1 cellular context compared by ENCODE assay signal in genomic region chr20:63287697-63288580, GRCh38.
A peak's percentile ranks its signal among the peaks of the same experiment; 100 is the strongest.
TF ChIP-seq lines count a peak whose summit lies in the region.

No MANE protein-coding gene starts in this region.

TF ChIP-seq in HepG2, 621 proteins besides CTCF, POLR2A, EP300 and RAD21 (continues in another document):
- TF ChIP-seq ZNF276 (CRISPR knock-in tag; IDR thresholded peaks at IDR 0.05; ENCODE audit: low read depth) (no peak), MZF1 (CRISPR knock-in tag; IDR thresholded peaks at IDR 0.05; ENCODE audit: borderline replicate concordance) (no peak), RARG (CRISPR knock-in tag; IDR thresholded peaks at IDR 0.05; ENCODE audit: low read depth) (no peak), ISL2 (CRISPR knock-in tag; IDR thresholded peaks at IDR 0.05) (no peak), HNRNPH1 (optimal IDR thresholded peaks at IDR 0.05; ENCODE audit: low read depth, low read length) (no peak), FLYWCH1 (CRISPR knock-in tag; IDR thresholded peaks at IDR 0.05) (no peak), CBX5 (CRISPR knock-in tag; IDR thresholded peaks at IDR 0.05; ENCODE audit: borderline replicate concordance) (no peak), ZNF430 (CRISPR knock-in tag; IDR thresholded peaks at IDR 0.05) (no peak), MED13 (CRISPR knock-in tag; IDR thresholded peaks at IDR 0.05) (no peak), ARID5B (CRISPR knock-in tag; IDR thresholded peaks at IDR 0.05) (no peak), ZNF431 (CRISPR knock-in tag; IDR thresholded peaks at IDR 0.05; ENCODE audit: borderline replicate concordance, low read depth) (no peak), ZNF33B (CRISPR knock-in tag; IDR thresholded peaks at IDR 0.05) (no peak), ZFP36L1 (CRISPR knock-in tag; IDR thresholded peaks at IDR 0.05) (no peak), MAFK (conservative IDR thresholded peaks at IDR 0.05 in 1 of 2, IDR thresholded peaks at IDR 0.05 in 1 of 2; ENCODE audit: low read length in 2 of 2) (no peak), ZC3H13 (CRISPR knock-in tag; IDR thresholded peaks at IDR 0.05) (peak; percentile 68; the same call in 1 of the 2 replicates), ATAD3A (CRISPR knock-in tag; IDR thresholded peaks at IDR 0.05) (no peak), SAFB2 (CRISPR knock-in tag; IDR thresholded peaks at IDR 0.05; ENCODE audit: borderline replicate concordance, low read depth) (0 out of 2 replicates have a peak, but pooled peaks have one; percentile 66), POLR2AphosphoS2 (IDR thresholded peaks at IDR 0.05; ENCODE audit: low read depth, low read length) (0 out of 2 replicates have a peak, but pooled peaks have one; percentile 24), ZMAT5 (CRISPR knock-in tag; IDR thresholded peaks at IDR 0.05; ENCODE audit: borderline replicate concordance, low read depth) (no peak), BORCS8-MEF2B (CRISPR knock-in tag; IDR thresholded peaks at IDR 0.05) (no peak), AGO2 (optimal IDR thresholded peaks at IDR 0.05; ENCODE audit: low read depth, low read length) (peak; percentile 82), RBM22 (optimal IDR thresholded peaks at IDR 0.05; ENCODE audit: low read length) (peak; percentile 27), ZNF143 (CRISPR knock-in tag; IDR thresholded peaks at IDR 0.05) (no peak), ZNF782 (CRISPR knock-in tag; IDR thresholded peaks at IDR 0.05; ENCODE audit: borderline replicate concordance) (no peak), ETV6 (CRISPR knock-in tag; conservative IDR thresholded peaks at IDR 0.05) (no peak), ZNF574 (CRISPR knock-in tag; IDR thresholded peaks at IDR 0.05) (no peak), AHR (CRISPR knock-in tag; IDR thresholded peaks at IDR 0.05) (no peak), MIER3 (CRISPR knock-in tag; IDR thresholded peaks at IDR 0.05; ENCODE audit: borderline replicate concordance) (no peak), TBP (CRISPR knock-in tag; IDR thresholded peaks at IDR 0.05) (no peak), ZNF547 (CRISPR knock-in tag; IDR thresholded peaks at IDR 0.05) (no peak), KMT2A (CRISPR knock-in tag; IDR thresholded peaks at IDR 0.05) (no peak), ZSCAN29 (CRISPR knock-in tag; conservative IDR thresholded peaks at IDR 0.05) (no peak), ZNF235 (CRISPR knock-in tag; IDR thresholded peaks at IDR 0.05; ENCODE audit: borderline replicate concordance) (no peak), GZF1 (CRISPR knock-in tag; IDR thresholded peaks at IDR 0.05) (no peak), PTBP1 (IDR thresholded peaks at IDR 0.05; ENCODE audit: low read depth, low read length, poor library complexity, severe bottlenecking) (no peak), ZNF484 (CRISPR knock-in tag; IDR thresholded peaks at IDR 0.05; ENCODE audit: borderline replicate concordance, low read depth) (no peak)
- TF ChIP-seq, protein P1, sequence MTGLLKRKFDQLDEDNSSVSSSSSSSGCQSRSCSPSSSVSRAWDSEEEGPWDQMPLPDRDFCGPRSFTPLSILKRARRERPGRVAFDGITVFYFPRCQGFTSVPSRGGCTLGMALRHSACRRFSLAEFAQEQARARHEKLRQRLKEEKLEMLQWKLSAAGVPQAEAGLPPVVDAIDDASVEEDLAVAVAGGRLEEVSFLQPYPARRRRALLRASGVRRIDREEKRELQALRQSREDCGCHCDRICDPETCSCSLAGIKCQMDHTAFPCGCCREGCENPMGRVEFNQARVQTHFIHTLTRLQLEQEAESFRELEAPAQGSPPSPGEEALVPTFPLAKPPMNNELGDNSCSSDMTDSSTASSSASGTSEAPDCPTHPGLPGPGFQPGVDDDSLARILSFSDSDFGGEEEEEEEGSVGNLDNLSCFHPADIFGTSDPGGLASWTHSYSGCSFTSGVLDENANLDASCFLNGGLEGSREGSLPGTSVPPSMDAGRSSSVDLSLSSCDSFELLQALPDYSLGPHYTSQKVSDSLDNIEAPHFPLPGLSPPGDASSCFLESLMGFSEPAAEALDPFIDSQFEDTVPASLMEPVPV (CRISPR knock-in tag; IDR thresholded peaks at IDR 0.05), result no peak
- TF ChIP-seq, protein P2, sequence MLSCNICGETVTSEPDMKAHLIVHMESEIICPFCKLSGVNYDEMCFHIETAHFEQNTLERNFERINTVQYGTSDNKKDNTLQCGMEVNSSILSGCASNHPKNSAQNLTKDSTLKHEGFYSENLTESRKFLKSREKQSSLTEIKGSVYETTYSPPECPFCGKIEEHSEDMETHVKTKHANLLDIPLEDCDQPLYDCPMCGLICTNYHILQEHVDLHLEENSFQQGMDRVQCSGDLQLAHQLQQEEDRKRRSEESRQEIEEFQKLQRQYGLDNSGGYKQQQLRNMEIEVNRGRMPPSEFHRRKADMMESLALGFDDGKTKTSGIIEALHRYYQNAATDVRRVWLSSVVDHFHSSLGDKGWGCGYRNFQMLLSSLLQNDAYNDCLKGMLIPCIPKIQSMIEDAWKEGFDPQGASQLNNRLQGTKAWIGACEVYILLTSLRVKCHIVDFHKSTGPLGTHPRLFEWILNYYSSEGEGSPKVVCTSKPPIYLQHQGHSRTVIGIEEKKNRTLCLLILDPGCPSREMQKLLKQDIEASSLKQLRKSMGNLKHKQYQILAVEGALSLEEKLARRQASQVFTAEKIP (CRISPR knock-in tag; IDR thresholded peaks at IDR 0.05; ENCODE audit: borderline replicate concordance), result no peak
- TF ChIP-seq, protein P3, sequence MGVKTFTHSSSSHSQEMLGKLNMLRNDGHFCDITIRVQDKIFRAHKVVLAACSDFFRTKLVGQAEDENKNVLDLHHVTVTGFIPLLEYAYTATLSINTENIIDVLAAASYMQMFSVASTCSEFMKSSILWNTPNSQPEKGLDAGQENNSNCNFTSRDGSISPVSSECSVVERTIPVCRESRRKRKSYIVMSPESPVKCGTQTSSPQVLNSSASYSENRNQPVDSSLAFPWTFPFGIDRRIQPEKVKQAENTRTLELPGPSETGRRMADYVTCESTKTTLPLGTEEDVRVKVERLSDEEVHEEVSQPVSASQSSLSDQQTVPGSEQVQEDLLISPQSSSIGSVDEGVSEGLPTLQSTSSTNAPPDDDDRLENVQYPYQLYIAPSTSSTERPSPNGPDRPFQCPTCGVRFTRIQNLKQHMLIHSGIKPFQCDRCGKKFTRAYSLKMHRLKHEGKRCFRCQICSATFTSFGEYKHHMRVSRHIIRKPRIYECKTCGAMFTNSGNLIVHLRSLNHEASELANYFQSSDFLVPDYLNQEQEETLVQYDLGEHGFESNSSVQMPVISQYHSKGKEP (CRISPR knock-in tag; IDR thresholded peaks at IDR 0.05), result no peak
- TF ChIP-seq, protein P4, sequence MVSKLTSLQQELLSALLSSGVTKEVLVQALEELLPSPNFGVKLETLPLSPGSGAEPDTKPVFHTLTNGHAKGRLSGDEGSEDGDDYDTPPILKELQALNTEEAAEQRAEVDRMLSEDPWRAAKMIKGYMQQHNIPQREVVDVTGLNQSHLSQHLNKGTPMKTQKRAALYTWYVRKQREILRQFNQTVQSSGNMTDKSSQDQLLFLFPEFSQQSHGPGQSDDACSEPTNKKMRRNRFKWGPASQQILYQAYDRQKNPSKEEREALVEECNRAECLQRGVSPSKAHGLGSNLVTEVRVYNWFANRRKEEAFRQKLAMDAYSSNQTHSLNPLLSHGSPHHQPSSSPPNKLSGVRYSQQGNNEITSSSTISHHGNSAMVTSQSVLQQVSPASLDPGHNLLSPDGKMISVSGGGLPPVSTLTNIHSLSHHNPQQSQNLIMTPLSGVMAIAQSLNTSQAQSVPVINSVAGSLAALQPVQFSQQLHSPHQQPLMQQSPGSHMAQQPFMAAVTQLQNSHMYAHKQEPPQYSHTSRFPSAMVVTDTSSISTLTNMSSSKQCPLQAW (CRISPR knock-in tag; IDR thresholded peaks at IDR 0.05), result no peak
- TF ChIP-seq, protein P5, sequence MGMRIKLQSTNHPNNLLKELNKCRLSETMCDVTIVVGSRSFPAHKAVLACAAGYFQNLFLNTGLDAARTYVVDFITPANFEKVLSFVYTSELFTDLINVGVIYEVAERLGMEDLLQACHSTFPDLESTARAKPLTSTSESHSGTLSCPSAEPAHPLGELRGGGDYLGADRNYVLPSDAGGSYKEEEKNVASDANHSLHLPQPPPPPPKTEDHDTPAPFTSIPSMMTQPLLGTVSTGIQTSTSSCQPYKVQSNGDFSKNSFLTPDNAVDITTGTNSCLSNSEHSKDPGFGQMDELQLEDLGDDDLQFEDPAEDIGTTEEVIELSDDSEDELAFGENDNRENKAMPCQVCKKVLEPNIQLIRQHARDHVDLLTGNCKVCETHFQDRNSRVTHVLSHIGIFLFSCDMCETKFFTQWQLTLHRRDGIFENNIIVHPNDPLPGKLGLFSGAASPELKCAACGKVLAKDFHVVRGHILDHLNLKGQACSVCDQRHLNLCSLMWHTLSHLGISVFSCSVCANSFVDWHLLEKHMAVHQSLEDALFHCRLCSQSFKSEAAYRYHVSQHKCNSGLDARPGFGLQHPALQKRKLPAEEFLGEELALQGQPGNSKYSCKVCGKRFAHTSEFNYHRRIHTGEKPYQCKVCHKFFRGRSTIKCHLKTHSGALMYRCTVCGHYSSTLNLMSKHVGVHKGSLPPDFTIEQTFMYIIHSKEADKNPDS (CRISPR knock-in tag; IDR thresholded peaks at IDR 0.05), result no peak
- TF ChIP-seq, protein P6, sequence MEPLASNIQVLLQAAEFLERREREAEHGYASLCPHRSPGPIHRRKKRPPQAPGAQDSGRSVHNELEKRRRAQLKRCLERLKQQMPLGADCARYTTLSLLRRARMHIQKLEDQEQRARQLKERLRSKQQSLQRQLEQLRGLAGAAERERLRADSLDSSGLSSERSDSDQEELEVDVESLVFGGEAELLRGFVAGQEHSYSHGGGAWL (CRISPR knock-in tag; IDR thresholded peaks at IDR 0.05), result no peak
